17 cellular contexts compared by ENCODE assay signal in the genomic region with DNA sequence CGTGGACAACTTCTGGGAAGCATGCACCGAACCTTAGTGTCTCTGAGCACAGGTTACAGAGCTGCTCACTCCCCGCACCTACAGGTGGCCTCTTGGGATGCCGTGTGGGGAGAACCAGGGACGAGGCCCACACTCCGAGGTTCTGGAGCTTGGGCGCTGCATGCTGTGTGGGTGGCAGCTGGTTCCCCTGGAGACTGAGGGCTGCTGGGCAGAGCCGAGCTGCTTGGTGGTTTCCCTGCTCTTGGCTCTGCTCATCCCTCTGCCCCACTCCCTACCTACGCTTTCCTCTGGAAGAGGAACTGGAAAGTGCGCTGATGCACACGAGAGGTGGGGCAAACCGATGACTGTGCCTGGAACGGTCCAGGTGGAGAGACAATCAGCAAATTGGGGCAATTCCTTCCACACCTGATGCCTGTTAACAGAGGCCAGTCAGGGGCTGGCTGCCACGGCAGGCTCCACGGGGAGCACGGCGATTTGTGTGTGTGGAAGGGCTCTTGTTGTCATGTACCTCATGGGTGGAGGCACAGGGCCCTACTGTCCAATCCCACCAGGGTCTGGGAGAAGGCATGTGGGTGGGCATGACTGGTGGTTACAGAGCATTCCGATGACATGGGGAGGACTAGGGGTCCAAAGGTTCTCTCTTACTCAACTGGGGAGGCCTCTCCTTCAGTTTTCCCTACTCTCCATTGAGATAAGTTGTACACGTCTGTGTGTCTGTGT.
DNase-seq lines count a peak whose midpoint lies in the region; ATAC-seq, FAIRE-seq and TF ChIP-seq lines count a peak whose summit lies in the region.
"Had no signal": no experiment of that assay in that cellular context is flagged by ENCODE, and none has a peak within 500 bp of the region (broad histone marks: within the 10 kb centered on the region; RNA-seq: fewer than 3 reads in every experiment).

No MANE protein-coding gene starts in this region.

- 50% methylated on average over 19 of the region's 19 CpGs for WGBS in GM12878 (ENCODE audit: insufficient coverage, insufficient replicate concordance, low lambda C conversion rate, missing lambda C conversion rate)
- 57% methylated on average over 15 of the region's 19 CpGs for WGBS in HepG2 (ENCODE audit: low lambda C conversion rate)
- no CpG with 5 or more reads among the region's 19 CpGs for WGBS in neuronal stem cell (ENCODE audit: extremely low coverage in 2 of 2, insufficient read length in 2 of 2, insufficient replicate concordance in 1 of 2), 2 donors
- 62 to 68% methylated on average over 17 to 19 of the region's 19 CpGs for WGBS in GM23248 (ENCODE audit: low coverage in 1 of 2, low lambda C conversion rate in 2 of 2, missing lambda C conversion rate in 2 of 2), 2 experiments

- no peak for TF ChIP-seq CTCF in Caco-2 (IDR thresholded peaks at IDR 0.05; ENCODE audit: insufficient read depth in 1 of 2, low read depth in 1 of 2, low read length in 1 of 2, severe bottlenecking in 1 of 2, unreplicated experiment in 1 of 2)
- no peak for TF ChIP-seq CTCF in GM12878 (IDR thresholded peaks at IDR 0.05 in 2 of 3, conservative IDR thresholded peaks at IDR 0.05 in 1 of 3; ENCODE audit: control insufficient read depth in 2 of 3, extremely low read depth in 1 of 3, insufficient read depth in 1 of 3, low read depth in 3 of 3, low read length in 3 of 3)
- no peak for TF ChIP-seq CTCF in HepG2 (CRISPR knock-in tag; IDR thresholded peaks at IDR 0.05)

- peak; percentile 23 to 43 for DNase-seq in Caco-2
- DNase-seq in GM12878 (ENCODE audit: low read depth, low spot score), result no peak
- DNase-seq in HepG2 (ENCODE audit: low spot score), result peak; percentile 61
- DNase-seq in neuronal stem cell (ENCODE audit: low spot score), result no peak
- DNase-seq in NCI-H1930 (lab: John Stamatoyannopoulos, UW), result no peak
- no peak for DNase-seq in MV-4-11 (lab: John Stamatoyannopoulos, UW)
- no peak for DNase-seq in GM23248
- DNase-seq: C1 segment of cervical spinal cord, DND-41, NCI-H187 treated with DMSO at 0.1 percent for 48 hours, NCI-H748 treated with DMSO at 0.1 percent for 48 hours had no signal

- H4K8ac ChIP-seq in neuronal stem cell (ENCODE audit: low read depth, low read length), result no peak overlapping the region

- H4K20me1 ChIP-seq in GM12878 (ENCODE audit: control insufficient read depth, insufficient read depth) (no peaks in the 10 kb centered on the region), HepG2 (ENCODE audit: insufficient read depth, low read length) (no peaks in the 10 kb centered on the region), GM23248 (ENCODE audit: insufficient read depth) (no peaks in the 10 kb centered on the region)

- no peak overlapping the region for H2BK15ac ChIP-seq in neuronal stem cell (ENCODE audit: low read length)

- H3K9me2 ChIP-seq in GM23248 (ENCODE audit: insufficient read depth), result no peaks in the 10 kb centered on the region

- H3K27me3 ChIP-seq in Caco-2 (replicated peaks; ENCODE audit: control insufficient read depth, insufficient read depth, low read length) (no peaks in the 10 kb centered on the region), GM12878 (replicated peaks in 1 of 2; ENCODE audit: control insufficient read depth in 2 of 2, insufficient read depth in 2 of 2, low read length in 1 of 2) (no peaks in the 10 kb centered on the region), HepG2 (ENCODE audit: control insufficient read depth in 1 of 2, insufficient read depth in 2 of 2, low read length in 2 of 2) (peaks cover 0 to 18% of the 10 kb centered on the region in 2 experiments; a peak in 4 of 5 replicates), neuronal stem cell (ENCODE audit: control insufficient read depth in 3 of 3, insufficient read depth in 3 of 3, low read depth in 1 of 3, low read length in 3 of 3) (peaks cover 0 to 2% (median 0%) of the 10 kb centered on the region in 3 experiments), GM23248 (replicated peaks; ENCODE audit: insufficient read depth) (no peaks in the 10 kb centered on the region; the same call in 1 of the 2 replicates)

- TF ChIP-seq POLR2A in GM12878 (IDR thresholded peaks at IDR 0.05; ENCODE audit: low read depth, low read length) (peak; percentile 31; the same call in 1 of the 2 replicates), HepG2 (IDR thresholded peaks at IDR 0.05; ENCODE audit: insufficient read depth in 1 of 2, low read depth in 2 of 2, low read length in 2 of 2) (no peak)

- H3K9me3 ChIP-seq in Caco-2, result no peaks in the 10 kb centered on the region
- H3K9me3 ChIP-seq in GM12878 (replicated peaks; ENCODE audit: control insufficient read depth, insufficient read depth, low read length), result no peaks in the 10 kb centered on the region
- H3K9me3 ChIP-seq in HepG2 (ENCODE audit: low read length), result no peaks in the 10 kb centered on the region
- peaks cover 0 to 2% of the 10 kb centered on the region in 2 donors for H3K9me3 ChIP-seq in neuronal stem cell (replicated peaks in 1 of 2; ENCODE audit: control insufficient read depth in 2 of 2, insufficient read depth in 1 of 2, low read depth in 1 of 2, low read length in 2 of 2)
- no peaks in the 10 kb centered on the region for H3K9me3 ChIP-seq in GM23248 (ENCODE audit: low read depth)
- H3K9me3 ChIP-seq: A549, HAP-1 had no signal

- no peaks in the 10 kb centered on the region for H3K27me3 Mint-ChIP-seq in Caco-2 (ENCODE audit: insufficient read depth, unreplicated experiment)

- BruUV-seq in Caco-2 (replicated peaks; lab: Mats Ljungman, UMichigan), result no TSS peak
- no TSS peak for BruUV-seq in GM12878 (replicated peaks; lab: Mats Ljungman, UMichigan)
- no TSS peak for BruUV-seq in HepG2 (replicated peaks; lab: Mats Ljungman, UMichigan)

- SMC1A ChIA-PET in GM12878 (lab: Charles Lee; ENCODE audit: uncharacterized antibody, unreplicated experiment), result interaction anchor here (1.1 kb wide), 1 partner anchor 67 kb away, joined by 3 read pairs; no protein-coding TSS in a partner anchor

- H3K4me1 ChIP-seq in Caco-2 (peaks cover 8% of the 10 kb centered on the region; the same call in 1 of the 2 replicates), GM12878 (ENCODE audit: control insufficient read depth, insufficient read depth, low read length) (no peaks in the 10 kb centered on the region), HepG2 (ENCODE audit: insufficient read depth, low read length) (peaks cover 36% of the 10 kb centered on the region), neuronal stem cell (ENCODE audit: control insufficient read depth in 2 of 2, insufficient read depth in 1 of 2, low read depth in 1 of 2, low read length in 2 of 2) (peaks cover 0 to 9% of the 10 kb centered on the region in 2 donors), GM23248 (ENCODE audit: insufficient read depth) (no peaks in the 10 kb centered on the region)
- H3K4me1 ChIP-seq: A549, HAP-1 had no signal

- H3K27ac Mint-ChIP-seq in Caco-2 (ENCODE audit: unreplicated experiment), result no peak overlapping the region

- no peaks in the 10 kb centered on the region for H3K79me1 ChIP-seq in neuronal stem cell (ENCODE audit: low read depth, low read length)

- FAIRE-seq in GM12878 (lab: Jason Lieb, UNC) (no peak), HepG2 (lab: Jason Lieb, UNC) (no peak)
- FAIRE-seq: A549, G401.6, GM12892 had no signal

- no peak overlapping the region for H4K91ac ChIP-seq in neuronal stem cell (ENCODE audit: low read depth, low read length, poor library complexity)

- in situ Hi-C loops in GM12878 (cut with MboI), result no loop called here
- in situ Hi-C loops in HepG2 (cut with HindIII; ENCODE audit: extremely low pct_ligation_motif_present, low pct_unique_long_range_greater_than_20kb), result loop anchor here (25.0 kb wide), 1 partner anchor 667 kb away; no protein-coding TSS in a partner anchor
- in situ Hi-C loops in GM23248 (cut with MboI), result no loop called here

- H3K9me3 Mint-ChIP-seq in Caco-2 (ENCODE audit: unreplicated experiment), result no peaks in the 10 kb centered on the region

- POLR2A ChIA-PET in Caco-2 (lab: Charles Lee) (no interaction called here), GM12878 (lab: Charles Lee) (no interaction called here), HepG2 (lab: Yijun Ruan, JAX) (interaction anchor here (0.6 kb wide), 1 partner anchor 39 kb away, joined by 3 read pairs; no protein-coding TSS in a partner anchor)

- H2BK5ac ChIP-seq in neuronal stem cell (ENCODE audit: low read length), result no peak overlapping the region

- intact Hi-C loops in Caco-2 (cut with micrococcal nuclease; ENCODE audit: unreplicated experiment), result no loop called here
- intact Hi-C loops in GM12878 (cut with micrococcal nuclease; ENCODE audit: unreplicated experiment), result no loop called here
- intact Hi-C loops in HepG2 (cut with micrococcal nuclease; ENCODE audit: unreplicated experiment), result loop anchor here (5.0 to 10.0 kb wide), 2 partner anchors 94 to 958 kb away; partner anchors contain the start of gene ZBTB44

- H3K14ac ChIP-seq in neuronal stem cell (ENCODE audit: low read length), result peak overlapping the region; percentile 66

- TF ChIP-seq RAD21 in GM12878 (IDR thresholded peaks at IDR 0.05; ENCODE audit: insufficient read depth, low read depth, low read length) (no peak), HepG2 (CRISPR knock-in tag; IDR thresholded peaks at IDR 0.05) (no peak)

- H3K4me2 ChIP-seq in GM12878 (ENCODE audit: control insufficient read depth, insufficient read depth) (no peak overlapping the region), HepG2 (ENCODE audit: low read depth, low read length) (peak overlapping the region; percentile 64), neuronal stem cell (ENCODE audit: insufficient read depth, low read length, poor library complexity, severe bottlenecking) (no peak overlapping the region), GM23248 (ENCODE audit: unreplicated experiment) (no peak overlapping the region)
- H3K4me2 ChIP-seq: A549 had no signal

- H3F3A ChIP-seq in GM23248 (ENCODE audit: insufficient read depth), result no peaks in the 10 kb centered on the region

- H2BK120ac ChIP-seq in neuronal stem cell (ENCODE audit: low read depth, low read length), result no peak overlapping the region

- H3K27ac ChIP-seq in GM12878 (ENCODE audit: control insufficient read depth, insufficient read depth) (no peak overlapping the region), HepG2 (ENCODE audit: extremely low read length, insufficient read depth, low read length) (no peak overlapping the region), neuronal stem cell (replicated peaks; ENCODE audit: low read length) (no peak overlapping the region), GM23248 (no peak overlapping the region)
- H3K27ac ChIP-seq: A549 had no signal

- H2AK5ac ChIP-seq in neuronal stem cell (ENCODE audit: low read depth, low read length), result no peak overlapping the region

- H3K23ac ChIP-seq in neuronal stem cell (ENCODE audit: low read depth, low read length, poor library complexity), result no peak overlapping the region

- RAD21 ChIA-PET in GM12878 (lab: Charles Lee; ENCODE audit: unreplicated experiment), result no interaction called here

- ATAC-seq in GM12878 (no peak), HepG2 (peak; percentile 73), HG03457 (IDR thresholded peaks at IDR 0.05; ENCODE audit: unreplicated experiment) (no peak)
- ATAC-seq: A549, Right ventricle myocardium inferior had no signal

- H3K4ac ChIP-seq in neuronal stem cell (ENCODE audit: low read length), result no peak overlapping the region

- peaks cover 25% of the 10 kb centered on the region for H3K36me3 Mint-ChIP-seq in Caco-2 (ENCODE audit: insufficient read depth, unreplicated experiment)

- H3K4me1 Mint-ChIP-seq in Caco-2 (ENCODE audit: low read depth, unreplicated experiment), result peaks cover 9% of the 10 kb centered on the region

- CTCF ChIA-PET in Caco-2 (lab: Charles Lee) (no interaction called here), GM12878 (lab: Yijun Ruan, JAX) (interaction anchor here (0.6 kb wide), 1 partner anchor 148 kb away, joined by 3 read pairs; no protein-coding TSS in a partner anchor), HepG2 (lab: Yijun Ruan, JAX; ENCODE audit: low intra/inter-chr PET ratio, low total read pairs) (no interaction called here)

- no peaks in the 10 kb centered on the region for H3K36me3 ChIP-seq in Caco-2 (ENCODE audit: control insufficient read depth, insufficient read depth, low read length)
- H3K36me3 ChIP-seq in GM12878 (ENCODE audit: control insufficient read depth in 2 of 2, insufficient read depth in 2 of 2, low read length in 1 of 2), result no peaks in the 10 kb centered on the region
- H3K36me3 ChIP-seq in HepG2 (replicated peaks in 1 of 2; ENCODE audit: control insufficient read depth in 1 of 2, insufficient read depth in 2 of 2, low read length in 2 of 2), result no peaks in the 10 kb centered on the region
- no peaks in the 10 kb centered on the region for H3K36me3 ChIP-seq in neuronal stem cell (replicated peaks in 1 of 2; ENCODE audit: control insufficient read depth in 2 of 2, insufficient read depth in 2 of 2, low read length in 2 of 2)
- no peaks in the 10 kb centered on the region for H3K36me3 ChIP-seq in GM23248 (ENCODE audit: low read depth)
- H3K36me3 ChIP-seq: HAP-1 had no signal

- H3K9ac ChIP-seq in GM12878 (ENCODE audit: control insufficient read depth, insufficient read depth, low read length) (no peak overlapping the region), HepG2 (ENCODE audit: insufficient read depth, low read depth, low read length) (no peak overlapping the region), neuronal stem cell (ENCODE audit: low read depth, low read length, poor library complexity) (no peak overlapping the region), GM23248 (no peak overlapping the region)

- H3K4me3 ChIP-seq in Caco-2 (ENCODE audit: low read depth, low read length) (no peak overlapping the region), GM12878 (no peak overlapping the region), HepG2 (replicated peaks in 1 of 3; ENCODE audit: insufficient read depth in 1 of 3, low read depth in 2 of 3, low read length in 3 of 3) (peak overlapping the region in 1 of 3 experiments; percentile 50; a peak in 2 of 6 replicates), neuronal stem cell (ENCODE audit: low read length in 2 of 2) (no peak overlapping the region), GM23248 (no peak overlapping the region)
- H3K4me3 ChIP-seq: A549, HAP-1 had no signal

- H2AFZ ChIP-seq in GM12878 (ENCODE audit: control insufficient read depth, low read depth, low read length) (no peak overlapping the region), HepG2 (ENCODE audit: low read length) (no peak overlapping the region), neuronal stem cell (ENCODE audit: low read length) (no peak overlapping the region), GM23248 (no peak overlapping the region)

- no peak overlapping the region for H3K4me3 Mint-ChIP-seq in Caco-2 (ENCODE audit: unreplicated experiment)

- H3K79me2 ChIP-seq in GM12878 (ENCODE audit: control insufficient read depth, insufficient read depth, low read length) (no peaks in the 10 kb centered on the region), HepG2 (ENCODE audit: insufficient read depth, low read length) (no peaks in the 10 kb centered on the region), GM23248 (ENCODE audit: insufficient read depth) (no peaks in the 10 kb centered on the region)

- TF ChIP-seq EP300 in GM12878 (IDR thresholded peaks at IDR 0.05; ENCODE audit: borderline replicate concordance in 1 of 2, control insufficient read depth in 1 of 2, low read depth in 2 of 2, low read length in 2 of 2), result no peak
- TF ChIP-seq EP300 in HepG2 (IDR thresholded peaks at IDR 0.05; ENCODE audit: low read depth in 2 of 2, low read length in 2 of 2), result no peak
- TF ChIP-seq EP300 in HepG2 (CRISPR knock-in tag; IDR thresholded peaks at IDR 0.05; ENCODE audit: borderline replicate concordance), result no peak

- H3K18ac ChIP-seq in neuronal stem cell (ENCODE audit: low read length), result peak overlapping the region; percentile 44

- no peak overlapping the region for H2BK12ac ChIP-seq in neuronal stem cell (ENCODE audit: low read length)

Comparison
In these comparisons a context has a peak if more than half of its experiments do, and no peak if none do; other contexts are left out.
1. DNase-seq: peak in Caco-2 (2 of 2) and HepG2 (single experiment); none in GM12878 (single experiment), neuronal stem cell (single experiment), NCI-H1930 (0 of 2), MV-4-11 (single experiment) and GM23248 (single experiment).